In genomic region chr20:57346477-57346876, GRCh38 we compare ENCODE assay signal across 8 cellular contexts. TPM values are rescaled to one million over a fixed set of nuclear protein-coding genes. Genes with fewer than 3 reads are reported as not detected.
DNase-seq lines count a peak whose midpoint lies in the region; ATAC-seq and TF ChIP-seq lines count a peak whose summit lies in the region.

No MANE protein-coding gene starts in this region.

- TF ChIP-seq CTCF in AG10803 (conservative IDR thresholded peaks at IDR 0.05; ENCODE audit: low read length), result peak; percentile 87
- TF ChIP-seq CTCF in lung (IDR thresholded peaks at IDR 0.05; ENCODE audit: control extremely low read depth, extremely low read depth), result peak; percentile 49

- H3K36me3 ChIP-seq in GM23248 (ENCODE audit: low read depth) (no peaks in the 10 kb centered on the region), lung (ENCODE audit: control insufficient read depth in 2 of 2, insufficient read depth in 2 of 2, low read length in 2 of 2) (no peaks in the 10 kb centered on the region)

- H3K79me2 ChIP-seq in GM23248 (ENCODE audit: insufficient read depth), result no peaks in the 10 kb centered on the region; the same call in none of the 2 replicates

- H3K4me1 ChIP-seq in GM23248 (ENCODE audit: insufficient read depth), result peaks cover 23% of the 10 kb centered on the region
- no peaks in the 10 kb centered on the region for H3K4me1 ChIP-seq in lung (ENCODE audit: control insufficient read depth in 2 of 2, insufficient read depth in 2 of 2, low read length in 2 of 2)

- in situ Hi-C loops in GM23248 (cut with MboI), result no loop called here

- H3K9ac ChIP-seq in GM23248, result no peak overlapping the region

- DNase-seq in AG10803 (ENCODE audit: low read depth), result peak; percentile 86
- DNase-seq in GM23248, result peak; percentile 92
- DNase-seq in NCI-H226, result peak; percentile 62
- peak; percentile 85 for DNase-seq in activated CD4-positive, alpha-beta T cell treated with anti-CD3 and anti-CD28 coated beads for 48 hours
- DNase-seq in dedifferentiated amniotic fluid mesenchymal stem cell (ENCODE audit: extremely low spot score), result peak; percentile 77
- peak; percentile 74 for DNase-seq in lung (ENCODE audit: low spot score)
- DNase-seq in stimulated activated CD8-positive, alpha-beta memory T cell treated with anti-CD3 and anti-CD28 coated beads, Interleukin-2, amount 100 ng/mL, for 1 hour (ENCODE audit: low read depth in 2 of 2), result peak; percentile 20 to 42

- H4K20me1 ChIP-seq in GM23248 (ENCODE audit: insufficient read depth), result no peaks in the 10 kb centered on the region

- no peak overlapping the region for H3K4me2 ChIP-seq in GM23248 (ENCODE audit: unreplicated experiment)

- ATAC-seq in lung (ENCODE audit: insufficient read depth, low FRiP score) (peak; percentile 45), HG02610 (IDR thresholded peaks at IDR 0.05; ENCODE audit: unreplicated experiment) (no peak)

- peaks cover 22% of the 10 kb centered on the region for H3F3A ChIP-seq in GM23248 (ENCODE audit: insufficient read depth)

- H3K4me3 ChIP-seq in AG10803 (ENCODE audit: low read length), result no peak overlapping the region
- H3K4me3 ChIP-seq in GM23248, result no peak overlapping the region
- H3K4me3 ChIP-seq in lung, result no peak overlapping the region

- no peaks in the 10 kb centered on the region for H3K9me3 ChIP-seq in GM23248 (ENCODE audit: low read depth)
- H3K9me3 ChIP-seq in lung (ENCODE audit: control insufficient read depth in 2 of 2, insufficient read depth in 1 of 2, low read length in 1 of 2), result no peaks in the 10 kb centered on the region

- H3K27ac ChIP-seq in GM23248 (peak overlapping the region; percentile 36), lung (ENCODE audit: low read depth in 1 of 2, low read length in 1 of 2) (no peak overlapping the region)

- 0 to 1% methylated on average over 4 of the region's 4 CpGs for WGBS in GM23248 (ENCODE audit: low coverage in 1 of 2, low lambda C conversion rate in 2 of 2, missing lambda C conversion rate in 2 of 2), 2 experiments
- WGBS in lung, 2 donors, result 2 to 3% methylated on average over 4 of the region's 4 CpGs

- H2AFZ ChIP-seq in GM23248, result no peak overlapping the region

- H3K27me3 ChIP-seq in GM23248 (replicated peaks; ENCODE audit: insufficient read depth), result no peaks in the 10 kb centered on the region
- H3K27me3 ChIP-seq in lung (ENCODE audit: control insufficient read depth, insufficient read depth), result no peaks in the 10 kb centered on the region

- H3K9me2 ChIP-seq in GM23248 (ENCODE audit: insufficient read depth), result no peaks in the 10 kb centered on the region

RNA-seq across cellular contexts. Expression of gene RAE1, which starts 4.6 kb away (rescaled TPM):
- 21.5 and 34.7 TPM in 2 replicates for total RNA-seq in GM23248 (2014; rRNA removed; shearing (Covaris generic))
- polyA plus RNA-seq in GM23248 (2016; fragmentation: Nextera tagmentation; extraction: Ambion mirVana) (54.8 and 55.9 TPM in 2 replicates), lung (10 to 100 TPM in 1 of 2 donors, 1 to 10 TPM in 1; 9.7 to 21.1 TPM)
- 10 to 100 TPM; 20.3 to 31.0 TPM for total RNA-seq in lung

RNA-seq across cellular contexts. Expression of gene SPO11, which starts 16.9 kb away (rescaled TPM):
- total RNA-seq in GM23248 (2014; rRNA removed; shearing (Covaris generic)), result not detected in 2 replicates
- not detected in 2 replicates for polyA plus RNA-seq in GM23248 (2016; fragmentation: Nextera tagmentation; extraction: Ambion mirVana)
- not detected for total RNA-seq in lung
- not detected for polyA plus RNA-seq in lung

RNA-seq across cellular contexts. Expression of gene RBM38, which starts 44.7 kb away (rescaled TPM):
- total RNA-seq in GM23248 (2014; rRNA removed; shearing (Covaris generic)), result 3.7 and 8.1 TPM in 2 replicates
- polyA plus RNA-seq in GM23248 (2016; fragmentation: Nextera tagmentation; extraction: Ambion mirVana) (1.3 and 2.0 TPM in 2 replicates), lung (10 to 100 TPM; 23.1 to 29.5 TPM)
- 10 to 100 TPM; 32.3 to 38.6 TPM for total RNA-seq in lung

Comparison
In these comparisons a context has a peak if more than half of its experiments do, and no peak if none do; other contexts are left out.
1. DNase-seq: peak in every context shown above with its lines; median percentile 92 in GM23248; 86 in AG10803; 85 in activated CD4-positive, alpha-beta T cell treated with anti-CD3 and anti-CD28 coated beads for 48 hours; 77 in dedifferentiated amniotic fluid mesenchymal stem cell; 74 in lung; 62 in NCI-H226; 31 in stimulated activated CD8-positive, alpha-beta memory T cell treated with anti-CD3 and anti-CD28 coated beads, Interleukin-2, amount 100 ng/mL, for 1 hour.